Comparison of ENCODE assay signal across 17 cellular contexts in genomic region chr4:101186558-101187184, GRCh38.
"Had no signal": no experiment of that assay in that cellular context is flagged by ENCODE, and none has a peak within 500 bp of the region (broad histone marks: within the 10 kb centered on the region; RNA-seq: fewer than 3 reads in every experiment).

No MANE protein-coding gene starts in this region.

- H3K9me3 Mint-ChIP-seq: activated naive CD4-positive, alpha-beta T cell treated with anti-CD3 and anti-CD28 coated beads, Interleukin-2, amount 50 U/mL, for 24 hours; central memory CD8-positive, alpha-beta T cell had no signal

- H3K4me3 Mint-ChIP-seq: activated CD4-positive, alpha-beta T cell treated with anti-CD3 and anti-CD28 coated beads, Interleukin-2, amount 10 ng/mL, durations not matched to agents 7 days and 5 days; activated CD8-positive, alpha-beta T cell treated with anti-CD3 and anti-CD28 coated beads, Interleukin-2, amount 10 ng/mL, durations not matched to agents 7 days and 5 days; activated naive CD4-positive, alpha-beta T cell treated with anti-CD3 and anti-CD28 coated beads, Interleukin-2, amount 50 U/mL, for 24 hours; activated T-cell treated with anti-CD3 and anti-CD28 coated beads, Interleukin-2, amount 50 U/mL, for 72 hours; central memory CD8-positive, alpha-beta T cell; neural progenitor cell; stimulated activated naive CD8-positive, alpha-beta T cell treated with anti-CD3 and anti-CD28 coated beads, Interleukin-15, Interleukin-2, amounts not matched to agents 100 ng/mL and 50 ng/mL, for 24 hours had no signal

- DNase-seq: activated CD4-positive, alpha-beta T cell treated with anti-CD3 and anti-CD28 coated beads, Interleukin-2, amount 10 ng/mL, durations not matched to agents 7 days and 5 days; activated CD8-positive, alpha-beta T cell treated with anti-CD3 and anti-CD28 coated beads, Interleukin-2, amount 10 ng/mL, durations not matched to agents 7 days and 5 days; activated effector memory CD4-positive, alpha-beta T cell treated with anti-CD3 and anti-CD28 coated beads, Interleukin-2, amount 50 U/mL, for 16 hours; activated T-cell treated with anti-CD3 and anti-CD28 coated beads, Interleukin-2, amount 50 U/mL, for 72 hours; heart left ventricle; kidney; midbrain; stimulated activated CD4-positive, alpha-beta T cell treated with anti-CD3 and anti-CD28 coated beads, Interleukin-1b, Interleukin-23, amount 100 ng/mL, for 48 hours; stimulated activated CD8-positive, alpha-beta memory T cell treated with anti-CD3 and anti-CD28 coated beads, Interleukin-4, amount 100 ng/mL, for 48 hours had no signal

- ATAC-seq: activated CD8-positive, alpha-beta T cell treated with anti-CD3 and anti-CD28 coated beads, Interleukin-2, amount 10 ng/mL, durations not matched to agents 7 days and 5 days; activated T-cell treated with anti-CD3 and anti-CD28 coated beads, Interleukin-2, amount 50 U/mL, for 72 hours; esophagus mucosa; gastroesophageal sphincter; heart left ventricle; left lobe of liver had no signal

- H3K27me3 Mint-ChIP-seq: activated CD4-positive, alpha-beta T cell treated with anti-CD3 and anti-CD28 coated beads, Interleukin-2, amount 10 ng/mL, durations not matched to agents 7 days and 5 days; activated naive CD4-positive, alpha-beta T cell treated with anti-CD3 and anti-CD28 coated beads, Interleukin-2, amount 50 U/mL, for 24 hours; central memory CD8-positive, alpha-beta T cell; progenitor cell of endocrine pancreas; stimulated activated naive CD8-positive, alpha-beta T cell treated with anti-CD3 and anti-CD28 coated beads, Interleukin-15, Interleukin-2, amounts not matched to agents 100 ng/mL and 50 ng/mL, for 24 hours had no signal

- H3K27ac Mint-ChIP-seq: activated CD4-positive, alpha-beta T cell treated with anti-CD3 and anti-CD28 coated beads, Interleukin-2, amount 10 ng/mL, durations not matched to agents 7 days and 5 days; activated CD8-positive, alpha-beta T cell treated with anti-CD3 and anti-CD28 coated beads, Interleukin-2, amount 10 ng/mL, durations not matched to agents 7 days and 5 days; activated naive CD4-positive, alpha-beta T cell treated with anti-CD3 and anti-CD28 coated beads, Interleukin-2, amount 50 U/mL, for 24 hours; activated T-cell treated with anti-CD3 and anti-CD28 coated beads, Interleukin-2, amount 50 U/mL, for 72 hours; neural progenitor cell; progenitor cell of endocrine pancreas; stimulated activated naive CD8-positive, alpha-beta T cell treated with anti-CD3 and anti-CD28 coated beads, Interleukin-15, Interleukin-2, amounts not matched to agents 100 ng/mL and 50 ng/mL, for 24 hours had no signal
